ENCODE assay signal across 13 cellular contexts in the genomic region with DNA sequence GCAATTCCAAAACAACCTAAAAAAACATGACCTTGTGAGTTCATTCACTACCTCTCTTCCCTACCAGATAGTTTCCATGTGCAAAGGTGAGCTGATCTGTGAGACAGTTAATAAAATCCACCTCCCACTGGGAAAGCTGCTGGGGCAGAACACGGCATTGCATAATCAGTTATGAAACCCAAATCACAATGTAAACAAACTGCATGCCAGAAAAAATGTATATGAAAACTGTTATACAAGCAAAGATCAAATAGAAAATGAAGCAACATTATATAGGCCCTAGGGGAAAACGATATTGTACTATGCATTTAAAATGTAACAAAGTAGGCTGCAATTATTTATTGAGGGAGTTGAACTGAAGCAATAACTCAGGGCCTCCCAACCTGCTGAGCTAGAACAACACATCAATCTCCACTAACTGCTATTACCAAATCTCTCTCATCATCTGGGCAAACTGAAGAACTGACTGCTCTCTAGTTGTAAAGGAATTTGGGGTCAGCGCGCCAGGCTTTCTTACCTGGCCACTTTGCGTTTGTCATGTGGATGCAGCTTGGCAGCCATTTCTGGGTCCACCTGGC. TPM values are rescaled to one million over a fixed set of nuclear protein-coding genes. Genes with fewer than 3 reads are reported as not detected.
DNase-seq lines count a peak whose midpoint lies in the region; ATAC-seq and TF ChIP-seq lines count a peak whose summit lies in the region.
"Had no signal": no experiment of that assay in that cellular context is flagged by ENCODE, and none has a peak within 500 bp of the region (broad histone marks: within the 10 kb centered on the region; RNA-seq: fewer than 3 reads in every experiment).

No MANE protein-coding gene starts in this region.

- peak overlapping the region; percentile 12 for H3K27ac Mint-ChIP-seq in activated naive CD4-positive, alpha-beta T cell treated with anti-CD3 and anti-CD28 coated beads, Interleukin-2, amount 50 U/mL, for 24 hours
- no peak overlapping the region for H3K27ac Mint-ChIP-seq in activated naive CD4-positive, alpha-beta T cell treated with anti-CD3 and anti-CD28 coated beads, Interleukin-2, amount 50 U/mL, for 72 hours
- H3K27ac Mint-ChIP-seq in type B pancreatic cell = peak overlapping the region; percentile 81
- H3K27ac Mint-ChIP-seq: activated T-cell treated with anti-CD3 and anti-CD28 coated beads, Interleukin-2, amount 50 U/mL, for 24 hours had no signal

- TF ChIP-seq POLR2A in adrenal gland (IDR thresholded peaks at IDR 0.05) = no peak

- H3K4me1 Mint-ChIP-seq in activated naive CD4-positive, alpha-beta T cell treated with anti-CD3 and anti-CD28 coated beads, Interleukin-2, amount 50 U/mL, for 24 hours = peaks cover 5% of the 10 kb centered on the region
- peaks cover 20% of the 10 kb centered on the region for H3K4me1 Mint-ChIP-seq in type B pancreatic cell (ENCODE audit: unreplicated experiment)

- H3K9me3 Mint-ChIP-seq in activated naive CD4-positive, alpha-beta T cell treated with anti-CD3 and anti-CD28 coated beads, Interleukin-2, amount 50 U/mL, for 24 hours = no peaks in the 10 kb centered on the region
- no peaks in the 10 kb centered on the region for H3K9me3 Mint-ChIP-seq in activated naive CD4-positive, alpha-beta T cell treated with anti-CD3 and anti-CD28 coated beads, Interleukin-2, amount 50 U/mL, for 72 hours
- H3K9me3 Mint-ChIP-seq in type B pancreatic cell = no peaks in the 10 kb centered on the region
- H3K9me3 Mint-ChIP-seq: activated T-cell treated with anti-CD3 and anti-CD28 coated beads, Interleukin-2, amount 50 U/mL, for 24 hours had no signal

- H3K27me3 ChIP-seq in adrenal gland = no peaks in the 10 kb centered on the region
- H3K27me3 ChIP-seq: foreskin keratinocyte had no signal

- no peaks in the 10 kb centered on the region for H3K4me1 ChIP-seq in adrenal gland (replicated peaks in 1 of 2)

- peaks cover 15% of the 10 kb centered on the region for H3K36me3 Mint-ChIP-seq in activated naive CD4-positive, alpha-beta T cell treated with anti-CD3 and anti-CD28 coated beads, Interleukin-2, amount 50 U/mL, for 24 hours
- peaks cover 5 to 32% of the 10 kb centered on the region in 2 donors for H3K36me3 Mint-ChIP-seq in activated naive CD4-positive, alpha-beta T cell treated with anti-CD3 and anti-CD28 coated beads, Interleukin-2, amount 50 U/mL, for 72 hours
- peaks cover 20% of the 10 kb centered on the region for H3K36me3 Mint-ChIP-seq in type B pancreatic cell

- H3K4me3 ChIP-seq in fibroblast of pulmonary artery (replicated peaks; ENCODE audit: low read depth, low read length) (no peak overlapping the region), adrenal gland (no peak overlapping the region)

- no peaks in the 10 kb centered on the region for H3K27me3 Mint-ChIP-seq in activated naive CD4-positive, alpha-beta T cell treated with anti-CD3 and anti-CD28 coated beads, Interleukin-2, amount 50 U/mL, for 24 hours
- no peaks in the 10 kb centered on the region for H3K27me3 Mint-ChIP-seq in type B pancreatic cell
- H3K27me3 Mint-ChIP-seq: activated T-cell treated with anti-CD3 and anti-CD28 coated beads, Interleukin-2, amount 50 U/mL, for 24 hours had no signal

- intact Hi-C loops in adrenal gland (cut with DNase I) = no loop called here

- no peak overlapping the region for H3K27ac ChIP-seq in adrenal gland
- H3K27ac ChIP-seq: foreskin keratinocyte, KMS-11, WERI-Rb-1 had no signal

- no peak overlapping the region for H3K4me3 Mint-ChIP-seq in activated naive CD4-positive, alpha-beta T cell treated with anti-CD3 and anti-CD28 coated beads, Interleukin-2, amount 50 U/mL, for 24 hours
- H3K4me3 Mint-ChIP-seq in type B pancreatic cell = peak overlapping the region; percentile 23
- H3K4me3 Mint-ChIP-seq: activated T-cell treated with anti-CD3 and anti-CD28 coated beads, Interleukin-2, amount 50 U/mL, for 24 hours had no signal

- no peak for DNase-seq in activated naive CD4-positive, alpha-beta T cell treated with anti-CD3 and anti-CD28 coated beads, Interleukin-2, amount 50 U/mL, for 72 hours (ENCODE audit: low spot score in 2 of 2)
- DNase-seq in NCI-H774 (lab: John Stamatoyannopoulos, UW) (peak; percentile 57), fibroblast of pulmonary artery (ENCODE audit: low read depth) (peak; percentile 18), type B pancreatic cell (ENCODE audit: extremely low spot score, unreplicated experiment) (no peak), GM19238 (ENCODE audit: insufficient read length, low spot score) (no peak), GM10248 (ENCODE audit: extremely low spot score) (no peak), adrenal gland (no peak)
- DNase-seq: activated T-cell treated with anti-CD3 and anti-CD28 coated beads, Interleukin-2, amount 50 U/mL, for 24 hours; substantia nigra; WERI-Rb-1 had no signal

- CTCF ChIA-PET in GM10248 (lab: Yijun Ruan, JAX) = interaction anchor here (0.7 kb wide), 2 partner anchors 10 to 67 kb away, joined by 3 read pairs; no protein-coding TSS in a partner anchor

- no peak for TF ChIP-seq CTCF in fibroblast of pulmonary artery (IDR thresholded peaks at IDR 0.05; ENCODE audit: low read length, missing control alignments)
- TF ChIP-seq CTCF in type B pancreatic cell (conservative IDR thresholded peaks at IDR 0.05) = no peak
- TF ChIP-seq CTCF in GM10248 (IDR thresholded peaks at IDR 0.05; ENCODE audit: control extremely low read depth, extremely low read depth, low read depth, missing control alignments) = no peak
- TF ChIP-seq CTCF in adrenal gland (IDR thresholded peaks at IDR 0.05) = no peak

- ATAC-seq in activated naive CD4-positive, alpha-beta T cell treated with anti-CD3 and anti-CD28 coated beads, Interleukin-2, amount 50 U/mL, for 72 hours = no peak
- ATAC-seq: foreskin keratinocyte had no signal

- peaks cover 0 to 4% of the 10 kb centered on the region in 2 donors for H3K36me3 ChIP-seq in adrenal gland (replicated peaks in 1 of 2)

- no peaks in the 10 kb centered on the region for H3K9me3 ChIP-seq in adrenal gland (replicated peaks in 1 of 3)

- 82 to 87% (median 85%) methylated on average over 5 of the region's 5 CpGs for WGBS in adrenal gland, 4 donors

- POLR2A ChIA-PET in GM10248 (lab: Yijun Ruan, JAX) = no interaction called here

RNA-seq across cellular contexts. Expression of a gene that starts 31.0 kb away (rescaled TPM):
- total RNA-seq in activated naive CD4-positive, alpha-beta T cell treated with anti-CD3 and anti-CD28 coated beads, Interleukin-2, amount 50 U/mL, for 72 hours = 10 to 100 TPM; 14.5 to 45.1 TPM
- total RNA-seq in type B pancreatic cell (ENCODE audit: low replicate concordance) (23.9 and 29.6 TPM in 2 replicates), adrenal gland (10 to 100 TPM in 6 of 8 donors, 1 to 10 TPM in 2; 7.1 to 15.8 (median 12.0) TPM)
- 10 to 100 TPM; 17.8 to 24.4 (median 21.4) TPM for polyA plus RNA-seq in adrenal gland

RNA-seq across cellular contexts. Expression of a gene that starts 49.4 kb away (rescaled TPM):
- under 1 TPM; 0.14 to 0.72 TPM for total RNA-seq in activated naive CD4-positive, alpha-beta T cell treated with anti-CD3 and anti-CD28 coated beads, Interleukin-2, amount 50 U/mL, for 72 hours
- 19.5 and 36.5 TPM in 2 replicates for total RNA-seq in type B pancreatic cell (ENCODE audit: low replicate concordance)
- under 1 TPM in 7 of 8 donors, not detected in 1; 0.24 to 0.69 (median 0.36) TPM for total RNA-seq in adrenal gland
- polyA plus RNA-seq in adrenal gland = under 1 TPM; 0.07 to 0.40 (median 0.24) TPM

Comparison
In these comparisons a context has a peak if more than half of its experiments do, and no peak if none do; other contexts are left out.
1. H3K27ac Mint-ChIP-seq: peak in activated naive CD4-positive, alpha-beta T cell treated with anti-CD3 and anti-CD28 coated beads, Interleukin-2, amount 50 U/mL, for 24 hours (single experiment) and type B pancreatic cell (single experiment); none in activated naive CD4-positive, alpha-beta T cell treated with anti-CD3 and anti-CD28 coated beads, Interleukin-2, amount 50 U/mL, for 72 hours (0 of 2).
2. DNase-seq: peak in NCI-H774 (single experiment) and fibroblast of pulmonary artery (single experiment); none in activated naive CD4-positive, alpha-beta T cell treated with anti-CD3 and anti-CD28 coated beads, Interleukin-2, amount 50 U/mL, for 72 hours (0 of 2), type B pancreatic cell (single experiment), GM19238 (single experiment), GM10248 (single experiment) and adrenal gland (0 of 7).
3. RNA of a gene that starts 49.4 kb away (total RNA-seq): 19.5 to 36.5 TPM in type B pancreatic cell; 0.14 to 0.72 TPM in activated naive CD4-positive, alpha-beta T cell treated with anti-CD3 and anti-CD28 coated beads, Interleukin-2, amount 50 U/mL, for 72 hours and 0.24 to 0.69 TPM in adrenal gland; every median in the first group is over 10 times any median in the second.